In genomic region chr7:116895849-116896248, GRCh38 we compare ENCODE assay signal across 29 cellular contexts.
"Had no signal": no experiment of that assay in that cellular context is flagged by ENCODE, and none has a peak within 500 bp of the region (broad histone marks: within the 10 kb centered on the region; RNA-seq: fewer than 3 reads in every experiment).

No MANE protein-coding gene starts in this region.

- ATAC-seq: activated CD8-positive, alpha-beta T cell treated with anti-CD3 and anti-CD28 coated beads for 36 hours; Panc1; T-cell had no signal

- H3K27ac Mint-ChIP-seq: activated B cell treated with CpG ODN at 0.5 μM for 24 hours; activated CD8-positive, alpha-beta T cell treated with anti-CD3 and anti-CD28 coated beads for 36 hours; activated naive CD4-positive, alpha-beta T cell treated with anti-CD3 and anti-CD28 coated beads, Interleukin-2, amount 10 ng/mL, durations not matched to agents 7 days and 5 days; activated naive CD8-positive, alpha-beta T cell; activated T-cell treated with anti-CD3 and anti-CD28 coated beads, Interleukin-2, amount 50 U/mL, for 24 hours; activated T-helper 1 cell treated with anti-CD3 and anti-CD28 coated beads, Interleukin-12 subunit alpha, Interleukin-12 subunit beta, Interleukin-2, Interleukin-4 antibody, amounts not matched to agents 30 ng/mL and 10 ng/mL and 1 ng/mL, durations not matched to agents 14 hours and 24 hours and 36 hours had no signal

- H3K9me3 ChIP-seq: ascending aorta, SJSA1, SK-N-SH had no signal

- H3K27me3 Mint-ChIP-seq: activated B cell treated with CpG ODN at 0.5 μM for 24 hours; activated CD8-positive, alpha-beta T cell treated with anti-CD3 and anti-CD28 coated beads for 36 hours; activated naive CD4-positive, alpha-beta T cell treated with anti-CD3 and anti-CD28 coated beads, Interleukin-2, amount 10 ng/mL, durations not matched to agents 7 days and 5 days; activated naive CD8-positive, alpha-beta T cell; activated T-cell treated with anti-CD3 and anti-CD28 coated beads, Interleukin-2, amount 50 U/mL, for 24 hours; T-cell had no signal

- H3K4me1 Mint-ChIP-seq: activated naive CD4-positive, alpha-beta T cell treated with anti-CD3 and anti-CD28 coated beads, Interleukin-2, amount 10 ng/mL, durations not matched to agents 7 days and 5 days had no signal

- H3K27me3 ChIP-seq: ascending aorta, SJSA1 had no signal

- DNase-seq: activated B cell treated with CpG ODN at 0.5 μM for 24 hours; activated CD4-positive, alpha-beta T cell treated with anti-CD3 and anti-CD28 coated beads for 48 hours; activated CD4-positive, alpha-beta T cell treated with anti-CD3 and anti-CD28 coated beads, Interleukin-2, amount 50 U/mL, for 4 hours; activated CD4-positive, CD25-positive, alpha-beta regulatory T cell treated with anti-CD3 and anti-CD28 coated beads, Interleukin-2, amount 50 U/mL, for 72 hours; activated CD8-positive, alpha-beta T cell treated with anti-CD3 and anti-CD28 coated beads for 36 hours; activated effector memory CD4-positive, alpha-beta T cell treated with Interleukin-2 at 50 U/mL for 16 hours; activated naive CD4-positive, alpha-beta T cell treated with anti-CD3 and anti-CD28 coated beads, Interleukin-2, amount 10 ng/mL, durations not matched to agents 7 days and 5 days; activated T-cell treated with anti-CD3 and anti-CD28 coated beads, Interleukin-2, amount 50 U/mL, for 24 hours; amygdala; MM.1S; MV-4-11; NCI-H1092; NCI-H1436 treated with DMSO at 0.1 percent for 48 hours; NCI-H1694 treated with DMSO at 0.1 percent for 48 hours; NCI-H2029; NCI-H345; NCI-H524 treated with DMSO at 0.1 percent for 48 hours; SHP77 treated with DMSO at 0.1 percent for 48 hours; SK-N-SH; T-cell; T-helper 2 cell; T-helper 9 cell had no signal

- H3K4me1 ChIP-seq: ascending aorta, SJSA1 had no signal

- H3K4me3 Mint-ChIP-seq: activated B cell treated with CpG ODN at 0.5 μM for 24 hours; activated CD8-positive, alpha-beta T cell treated with anti-CD3 and anti-CD28 coated beads for 36 hours; activated naive CD4-positive, alpha-beta T cell treated with anti-CD3 and anti-CD28 coated beads, Interleukin-2, amount 10 ng/mL, durations not matched to agents 7 days and 5 days; activated naive CD8-positive, alpha-beta T cell; activated T-cell treated with anti-CD3 and anti-CD28 coated beads, Interleukin-2, amount 50 U/mL, for 24 hours; activated T-helper 1 cell treated with anti-CD3 and anti-CD28 coated beads, Interleukin-12 subunit alpha, Interleukin-12 subunit beta, Interleukin-2, Interleukin-4 antibody, amounts not matched to agents 30 ng/mL and 10 ng/mL and 1 ng/mL, durations not matched to agents 14 hours and 24 hours and 36 hours; T-cell had no signal

- H3K4me3 ChIP-seq: ascending aorta, SJSA1 had no signal

- H3K9me3 Mint-ChIP-seq: activated naive CD4-positive, alpha-beta T cell treated with anti-CD3 and anti-CD28 coated beads, Interleukin-2, amount 10 ng/mL, durations not matched to agents 7 days and 5 days; activated T-cell treated with anti-CD3 and anti-CD28 coated beads, Interleukin-2, amount 50 U/mL, for 24 hours had no signal

- H3K27ac ChIP-seq: ascending aorta, KMS-11, SJSA1, VCaP had no signal
